21 cellular contexts compared by ENCODE assay signal in genomic region chr1:110350360-110350759, GRCh38. TPM values are rescaled to one million over a fixed set of nuclear protein-coding genes. Genes with fewer than 3 reads are reported as not detected.
DNase-seq lines count a peak whose midpoint lies in the region; ATAC-seq and TF ChIP-seq lines count a peak whose summit lies in the region.
"Had no signal": no experiment of that assay in that cellular context is flagged by ENCODE, and none has a peak within 500 bp of the region (broad histone marks: within the 10 kb centered on the region; RNA-seq: fewer than 3 reads in every experiment).

No MANE protein-coding gene starts in this region.

- DNase-seq in DND-41: no peak
- DNase-seq in T-helper 17 cell: no peak
- DNase-seq in naive thymus-derived CD8-positive, alpha-beta T cell: no peak
- no peak for DNase-seq in left colon
- DNase-seq in NCI-H146 (lab: John Stamatoyannopoulos, UW): no peak
- DNase-seq: activated effector memory CD4-positive, alpha-beta T cell treated with anti-CD3 and anti-CD28 coated beads, Interleukin-2, amount 50 U/mL, for 16 hours; aorta; BE2C; H7; KBM-7; left cardiac atrium; NCI-H1092 treated with DMSO at 0.1 percent for 48 hours; NCI-H2171 treated with DMSO at 0.1 percent for 48 hours; NCI-H748 treated with DMSO at 0.1 percent for 48 hours; ovary; stimulated activated CD4-positive, alpha-beta T cell treated with anti-CD3 and anti-CD28 coated beads, Interleukin-4, amount 100 ng/mL, for 1 hour; SW 1271 had no signal

- no peak overlapping the region for H3K4me3 Mint-ChIP-seq in T-helper 17 cell
- peak overlapping the region in 4 of 10 donors; percentile 13 to 30 (median 22) for H3K4me3 Mint-ChIP-seq in naive thymus-derived CD8-positive, alpha-beta T cell

- no peaks in the 10 kb centered on the region for H3K9me3 ChIP-seq in BLaER1
- no peaks in the 10 kb centered on the region for H3K9me3 ChIP-seq in DND-41 (ENCODE audit: insufficient read depth, low read length, severe bottlenecking)
- H3K9me3 ChIP-seq in T-helper 17 cell (ENCODE audit: control insufficient read depth, low read length, poor library complexity, severe bottlenecking): no peaks in the 10 kb centered on the region
- H3K9me3 ChIP-seq: BE2C, ovary, thoracic aorta had no signal

- H4K20me1 ChIP-seq in BLaER1: peaks cover 100% of the 10 kb centered on the region
- H4K20me1 ChIP-seq in DND-41 (ENCODE audit: insufficient read depth, low read length): peaks cover 80% of the 10 kb centered on the region

- no peaks in the 10 kb centered on the region for H3K27me3 Mint-ChIP-seq in T-helper 17 cell
- no peaks in the 10 kb centered on the region for H3K27me3 Mint-ChIP-seq in naive thymus-derived CD8-positive, alpha-beta T cell

- H3K4me2 ChIP-seq in BLaER1 (peak overlapping the region; percentile 31), DND-41 (ENCODE audit: insufficient read depth, low read length) (peak overlapping the region; percentile 97)

- peaks cover 6% of the 10 kb centered on the region for H3K36me3 Mint-ChIP-seq in T-helper 17 cell (ENCODE audit: low read depth)
- peaks cover 4 to 46% (median 12%) of the 10 kb centered on the region in 3 donors for H3K36me3 Mint-ChIP-seq in naive thymus-derived CD8-positive, alpha-beta T cell

- no peak overlapping the region for H3K9ac ChIP-seq in BLaER1
- peak overlapping the region; percentile 10; the same call in 1 of the 2 replicates for H3K9ac ChIP-seq in DND-41 (ENCODE audit: low read depth, low read length)

- peaks cover 44% of the 10 kb centered on the region for H3K4me1 Mint-ChIP-seq in T-helper 17 cell
- H3K4me1 Mint-ChIP-seq in naive thymus-derived CD8-positive, alpha-beta T cell: peaks cover 23 to 77% (median 75%) of the 10 kb centered on the region in 4 donors

- peak overlapping the region; percentile 61 for H3K27ac Mint-ChIP-seq in T-helper 17 cell
- peak overlapping the region in 7 of 10 donors; percentile 6 to 69 (median 18) for H3K27ac Mint-ChIP-seq in naive thymus-derived CD8-positive, alpha-beta T cell

- H2AFZ ChIP-seq in DND-41 (ENCODE audit: low read depth, low read length): no peak overlapping the region

- H3K36me3 ChIP-seq in BLaER1: peaks cover 62% of the 10 kb centered on the region
- H3K36me3 ChIP-seq in DND-41 (ENCODE audit: insufficient read depth, low read length): peaks cover 88% of the 10 kb centered on the region
- H3K36me3 ChIP-seq: ovary had no signal

- TF ChIP-seq CTCF in DND-41 (IDR thresholded peaks at IDR 0.05; ENCODE audit: borderline replicate concordance, extremely low read depth, low read length, poor library complexity, severe bottlenecking): no peak

- no peak overlapping the region for H3K27ac ChIP-seq in BLaER1
- H3K27ac ChIP-seq in DND-41 (ENCODE audit: low read length): 0 out of 2 replicates have a peak overlapping the region, but pooled peaks have one; percentile 13
- H3K27ac ChIP-seq: ovary, RWPE1, thoracic aorta had no signal

- H3K9me3 Mint-ChIP-seq in naive thymus-derived CD8-positive, alpha-beta T cell: no peaks in the 10 kb centered on the region

- ATAC-seq in DND-41 (ENCODE audit: insufficient read depth, low read depth) (peak; percentile 60), T-helper 17 cell (no peak), left colon (no peak), GM18502 (IDR thresholded peaks at IDR 0.05; ENCODE audit: poor library complexity, unreplicated experiment) (no peak)
- no peak for ATAC-seq in naive thymus-derived CD8-positive, alpha-beta T cell
- ATAC-seq: left cardiac atrium had no signal

- POLR2A ChIA-PET in naive thymus-derived CD8-positive, alpha-beta T cell (lab: Charles Lee): interaction anchor here (1.3 kb wide), 1 partner anchor 11 kb away, joined by 4 read pairs; the partner anchor contains the start of gene RBM15

- H3K4me1 ChIP-seq in BLaER1 (peaks cover 62% of the 10 kb centered on the region), DND-41 (ENCODE audit: insufficient read depth, low read length) (peaks cover 73% of the 10 kb centered on the region)

- H3K27me3 ChIP-seq in BLaER1 (no peaks in the 10 kb centered on the region), DND-41 (ENCODE audit: insufficient read depth, low read length, poor library complexity) (no peaks in the 10 kb centered on the region)
- H3K27me3 ChIP-seq: BE2C, ovary had no signal

- intact Hi-C loops in left colon (cut with DNase I, micrococcal nuclease): no loop called here

- peaks cover 100% of the 10 kb centered on the region for H3K79me2 ChIP-seq in DND-41 (ENCODE audit: insufficient read depth, low read length)

- H3K4me3 ChIP-seq in BLaER1 (no peak overlapping the region), DND-41 (ENCODE audit: low read depth in 1 of 2, low read length in 2 of 2) (peak overlapping the region in 1 of 2 experiments; percentile 37; a peak in 2 of 4 replicates)
- H3K4me3 ChIP-seq: ovary, thoracic aorta had no signal

RNA-seq across cellular contexts. Expression of gene RBM15, which starts 11.2 kb away (rescaled TPM):
- total RNA-seq in T-helper 17 cell: 10 to 100 TPM; 40.5 to 45.2 TPM
- total RNA-seq in naive thymus-derived CD8-positive, alpha-beta T cell: 10 to 100 TPM; 43.1 to 44.0 TPM
- polyA plus RNA-seq in naive thymus-derived CD8-positive, alpha-beta T cell: 10 to 100 TPM in 1 of 3 donors, 1 to 10 TPM in 2; 6.6 to 11.0 (median 8.2) TPM
- total RNA-seq in left colon: 10 to 100 TPM; 23.5 to 27.0 TPM

RNA-seq across cellular contexts. Expression of gene SLC16A4, which starts 40.5 kb away (rescaled TPM):
- total RNA-seq in T-helper 17 cell (under 1 TPM; 0.20 to 0.29 TPM), left colon (1 to 10 TPM; 1.6 to 2.2 TPM)
- under 1 TPM; 0.55 to 0.88 TPM for total RNA-seq in naive thymus-derived CD8-positive, alpha-beta T cell
- polyA plus RNA-seq in naive thymus-derived CD8-positive, alpha-beta T cell: under 1 TPM; 0.15 to 0.61 (median 0.59) TPM

RNA-seq across cellular contexts. Expression of gene LAMTOR5, which starts 57.1 kb away (rescaled TPM):
- total RNA-seq in T-helper 17 cell (10 to 100 TPM; 78.2 to 79.1 TPM), left colon (100 to 1,000 TPM; 111 to 117 TPM)
- 10 to 100 TPM; 72.0 to 76.0 TPM for total RNA-seq in naive thymus-derived CD8-positive, alpha-beta T cell
- polyA plus RNA-seq in naive thymus-derived CD8-positive, alpha-beta T cell: 100 to 1,000 TPM; 192 to 262 (median 247) TPM
